21 cellular contexts compared by ENCODE assay signal in genomic region chr10:61314273-61314672, GRCh38.
"Had no signal": no experiment of that assay in that cellular context is flagged by ENCODE, and none has a peak within 500 bp of the region (broad histone marks: within the 10 kb centered on the region; RNA-seq: fewer than 3 reads in every experiment).

No MANE protein-coding gene starts in this region.

- DNase-seq: activated CD4-positive, alpha-beta memory T cell treated with anti-CD3 and anti-CD28 coated beads, Interleukin-2, amount 10 ng/mL, durations not matched to agents 7 days and 5 days; activated CD4-positive, alpha-beta T cell treated with anti-CD3 and anti-CD28 coated beads for 1 hour; activated CD4-positive, alpha-beta T cell treated with anti-CD3 and anti-CD28 coated beads for 4 hours; activated CD4-positive, alpha-beta T cell treated with anti-CD3 and anti-CD28 coated beads, Interleukin-2, amount 10 ng/mL, durations not matched to agents 7 days and 5 days; activated CD4-positive, alpha-beta T cell treated with anti-CD3 and anti-CD28 coated beads, Interleukin-2, amount 50 U/mL, for 4 hours; activated CD8-positive, alpha-beta memory T cell treated with anti-CD3 and anti-CD28 coated beads, Interleukin-2, amount 50 U/mL, for 48 hours; activated effector memory CD4-positive, alpha-beta T cell treated with anti-CD3 and anti-CD28 coated beads, Interleukin-2, amount 50 U/mL, for 16 hours; activated naive CD4-positive, alpha-beta T cell treated with anti-CD3 and anti-CD28 coated beads for 36 hours; activated T-cell treated with anti-CD3 and anti-CD28 coated beads for 4 hours; activated T-cell treated with anti-CD3 and anti-CD28 coated beads, Interleukin-2, amount 50 U/mL, for 24 hours; amniotic stem cell; anterior cingulate cortex; brain microvascular endothelial cell; dorsolateral prefrontal cortex; effector memory CD4-positive, alpha-beta T cell; endodermal cell; head of caudate nucleus had no signal

- H3K27me3 ChIP-seq: brain microvascular endothelial cell, dorsolateral prefrontal cortex had no signal

- H3K36me3 ChIP-seq: brain microvascular endothelial cell had no signal

- ATAC-seq: esophagus mucosa, WTC11 had no signal

- H3K4me3 ChIP-seq: coronary artery, dorsolateral prefrontal cortex had no signal

- H3K27ac ChIP-seq: brain microvascular endothelial cell, coronary artery, dorsolateral prefrontal cortex, VCaP had no signal
